ENCODE assay signal across 23 cellular contexts in the genomic region with DNA sequence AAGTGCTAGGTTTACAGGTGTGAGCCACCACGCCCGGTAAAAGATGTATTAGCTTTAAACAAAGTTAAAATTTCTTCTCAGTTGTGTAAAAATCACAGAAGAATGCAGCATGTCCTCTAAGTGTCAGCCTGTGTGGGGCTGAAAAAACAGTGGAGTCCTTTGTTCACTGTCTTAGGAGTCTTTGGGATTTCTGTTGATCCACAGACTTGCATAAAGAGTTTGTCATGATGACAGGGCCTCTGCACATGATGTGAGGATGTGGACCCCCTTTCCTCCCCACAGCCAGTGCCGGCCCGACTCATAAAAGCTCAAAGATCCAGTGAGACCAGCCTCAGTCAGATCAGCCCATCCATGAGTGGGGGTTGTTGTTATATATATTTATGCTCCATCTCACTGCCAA. TPM values are rescaled to one million over a fixed set of nuclear protein-coding genes. Genes with fewer than 3 reads are reported as not detected.
"Had no signal": no experiment of that assay in that cellular context is flagged by ENCODE, and none has a peak within 500 bp of the region (broad histone marks: within the 10 kb centered on the region; RNA-seq: fewer than 3 reads in every experiment).

No MANE protein-coding gene starts in this region.

- H3K36me3 ChIP-seq: heart left ventricle, pancreas, prostate gland, right lobe of liver, thoracic aorta, transverse colon had no signal

- H3K4me1 ChIP-seq: foreskin keratinocyte, heart left ventricle, pancreas, prostate gland had no signal

- H3K9me3 Mint-ChIP-seq: dendritic cell treated with granulocyte-macrophage colony-stimulating factor and Interleukin-4, amounts not matched to agents 40 ng/mL and 50 ng/mL, for 4 days; stimulated activated effector memory CD8-positive, alpha-beta T cell treated with anti-CD3 and anti-CD28 coated beads, Interleukin-12 subunit alpha, Interleukin-12 subunit beta, amount 100 ng/mL, for 72 hours had no signal

- H3K4me3 ChIP-seq: heart left ventricle, mucosa of descending colon, pancreas, prostate gland, right lobe of liver, thoracic aorta, transverse colon had no signal

- H3K9me3 ChIP-seq: mucosa of descending colon, pancreas, prostate gland, right lobe of liver, thoracic aorta, transverse colon had no signal

- H3K36me3 Mint-ChIP-seq: stimulated activated effector memory CD8-positive, alpha-beta T cell treated with anti-CD3 and anti-CD28 coated beads, Interleukin-12 subunit alpha, Interleukin-12 subunit beta, amount 100 ng/mL, for 72 hours had no signal

- H3K27ac ChIP-seq: foreskin keratinocyte, heart left ventricle, pancreas, prostate gland, right lobe of liver, thoracic aorta, transverse colon had no signal

- ATAC-seq: foreskin keratinocyte; heart left ventricle; mucosa of descending colon; naive thymus-derived CD8-positive, alpha-beta T cell; pancreas; right lobe of liver; stimulated activated effector memory CD8-positive, alpha-beta T cell treated with anti-CD3 and anti-CD28 coated beads, Interleukin-12 subunit alpha, Interleukin-12 subunit beta, amount 100 ng/mL, for 72 hours; stimulated activated naive CD8-positive, alpha-beta T cell treated with anti-CD3 and anti-CD28 coated beads, Interleukin-15, Interleukin-2, amounts not matched to agents 100 U/mL and 50 U/mL, for 24 hours had no signal

- H3K27me3 Mint-ChIP-seq: dendritic cell treated with granulocyte-macrophage colony-stimulating factor and Interleukin-4, amounts not matched to agents 40 ng/mL and 50 ng/mL, for 4 days had no signal

- DNase-seq: erythroblast; foreskin keratinocyte; heart left ventricle; mucosa of descending colon; naive thymus-derived CD8-positive, alpha-beta T cell; pancreas; retina; right lobe of liver; stimulated activated CD4-positive, alpha-beta T cell treated with anti-CD3 and anti-CD28 coated beads, Interleukin-4, amount 100 ng/mL, for 1 hour; stimulated activated CD8-positive, alpha-beta memory T cell treated with anti-CD3 and anti-CD28 coated beads, Interleukin-4, amount 100 ng/mL, for 48 hours; stimulated activated naive CD8-positive, alpha-beta T cell treated with anti-CD3 and anti-CD28 coated beads, Interleukin-15, Interleukin-2, amounts not matched to agents 100 U/mL and 50 U/mL, for 24 hours; transverse colon had no signal

- H3K4me1 Mint-ChIP-seq: central memory CD8-positive, alpha-beta T cell; naive thymus-derived CD8-positive, alpha-beta T cell; stimulated activated effector memory CD8-positive, alpha-beta T cell treated with anti-CD3 and anti-CD28 coated beads, Interleukin-12 subunit alpha, Interleukin-12 subunit beta, amount 100 ng/mL, for 72 hours had no signal

- H3K4me3 Mint-ChIP-seq: central memory CD8-positive, alpha-beta T cell; dendritic cell treated with granulocyte-macrophage colony-stimulating factor and Interleukin-4, amounts not matched to agents 40 ng/mL and 50 ng/mL, for 4 days; naive thymus-derived CD8-positive, alpha-beta T cell; stimulated activated effector memory CD8-positive, alpha-beta T cell treated with anti-CD3 and anti-CD28 coated beads, Interleukin-12 subunit alpha, Interleukin-12 subunit beta, amount 100 ng/mL, for 72 hours had no signal

- H3K27me3 ChIP-seq: heart left ventricle, pancreas, right lobe of liver, transverse colon had no signal

- H3K27ac Mint-ChIP-seq: dendritic cell treated with granulocyte-macrophage colony-stimulating factor and Interleukin-4, amounts not matched to agents 40 ng/mL and 50 ng/mL, for 4 days; naive thymus-derived CD8-positive, alpha-beta T cell; stimulated activated effector memory CD8-positive, alpha-beta T cell treated with anti-CD3 and anti-CD28 coated beads, Interleukin-12 subunit alpha, Interleukin-12 subunit beta, amount 100 ng/mL, for 72 hours had no signal

RNA-seq across cellular contexts. Expression of gene GOLGA8J, which starts 49.0 kb away (rescaled TPM):
- total RNA-seq: glomerular endothelial cell, heart left ventricle, kidney epithelial cell, lung microvascular endothelial cell, mesenteric fat pad, ureter had no signal
- polyA plus RNA-seq: foreskin keratinocyte; naive thymus-derived CD8-positive, alpha-beta T cell; neural cell had no signal
